ENCODE assay signal across 2 cellular contexts in genomic region chr7:43700646-43701501, GRCh38.
TF ChIP-seq lines count a peak whose summit lies in the region.

No MANE protein-coding gene starts in this region.

TF ChIP-seq in SK-N-SH treated with all-trans-retinoic acid at 6 μM for 48 hours, 23 proteins besides CTCF, POLR2A, EP300 and RAD21 (continued from another document):
- no peak for TF ChIP-seq PATZ1 (CRISPR knock-in tag; IDR thresholded peaks at IDR 0.05; ENCODE audit: borderline replicate concordance)
- no peak for TF ChIP-seq BACH2 (CRISPR knock-in tag; IDR thresholded peaks at IDR 0.05; ENCODE audit: borderline replicate concordance)
- no peak for TF ChIP-seq OSR1 (CRISPR knock-in tag; IDR thresholded peaks at IDR 0.05)
- no peak for TF ChIP-seq SNAI2 (CRISPR knock-in tag; IDR thresholded peaks at IDR 0.05)
- no peak for TF ChIP-seq ZFP30 (CRISPR knock-in tag; IDR thresholded peaks at IDR 0.05)
- no peak for TF ChIP-seq PPARA (CRISPR knock-in tag; IDR thresholded peaks at IDR 0.05; ENCODE audit: borderline replicate concordance)
- no peak for TF ChIP-seq ZNF8 (CRISPR knock-in tag; IDR thresholded peaks at IDR 0.05)
- no peak for TF ChIP-seq CSDC2 (CRISPR knock-in tag; IDR thresholded peaks at IDR 0.05)
- TF ChIP-seq ESRRG (CRISPR knock-in tag; IDR thresholded peaks at IDR 0.05): no peak

TF ChIP-seq in SK-N-SH, 30 proteins besides CTCF, POLR2A, EP300 and RAD21 (continued from another document):
- TF ChIP-seq RFX5 (IDR thresholded peaks at IDR 0.05; ENCODE audit: low read length): no peak
- TF ChIP-seq FOXJ3 (CRISPR knock-in tag; IDR thresholded peaks at IDR 0.05): no peak
- no peak for TF ChIP-seq TAF1 (IDR thresholded peaks at IDR 0.05; ENCODE audit: borderline replicate concordance, low read depth, low read length)
- TF ChIP-seq USF2 (IDR thresholded peaks at IDR 0.05; ENCODE audit: borderline replicate concordance, low read depth, low read length): no peak
- no peak for TF ChIP-seq PBX3 (IDR thresholded peaks at IDR 0.05)
TF ChIP-seq in SK-N-SH: peak in this region for 0.
